In the genomic region with DNA sequence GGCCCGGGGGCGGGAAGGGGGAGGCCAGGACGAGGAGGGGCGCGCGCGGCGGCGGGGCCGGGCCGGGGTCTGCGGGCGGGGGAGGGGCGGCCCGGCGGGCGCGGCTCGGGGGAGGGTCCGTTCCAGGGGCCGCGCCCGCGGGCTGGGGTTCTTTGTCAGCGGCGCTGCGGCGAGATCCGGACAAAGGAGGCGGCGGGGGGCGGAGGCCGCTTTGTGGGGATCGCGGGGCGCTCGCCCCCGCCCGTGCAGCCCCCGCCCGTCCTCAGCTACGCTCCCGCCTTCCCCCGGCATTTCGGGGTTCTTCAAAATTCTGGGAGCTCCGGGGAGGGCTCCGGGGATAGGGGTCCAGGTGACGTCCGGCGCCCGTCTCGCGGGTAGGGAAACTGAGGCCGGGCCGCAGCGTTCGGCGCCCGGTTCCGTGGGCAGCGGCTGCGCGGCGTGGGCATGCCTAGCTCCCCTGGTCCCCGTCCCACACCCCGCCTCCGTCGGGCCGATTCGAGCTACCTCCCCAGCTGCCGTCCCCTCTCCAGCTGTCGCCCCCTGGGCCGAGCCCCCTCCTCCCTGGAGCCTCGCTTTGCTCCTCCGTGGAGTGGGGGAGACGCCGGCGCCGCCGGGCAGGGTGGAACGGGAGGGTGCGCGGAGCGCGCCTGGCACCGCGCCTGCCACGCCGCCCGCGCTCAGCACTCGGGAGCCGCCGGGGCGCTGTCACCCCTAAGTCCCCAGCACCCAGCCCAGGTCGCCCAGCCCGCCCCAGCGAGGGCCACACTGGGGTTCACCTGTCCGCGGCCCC, we compare ENCODE assay signal across 1 cellular context.
TF ChIP-seq lines count a peak whose summit lies in the region.

No MANE protein-coding gene starts in this region.

TF ChIP-seq in GM12878, 131 proteins besides CTCF, POLR2A, EP300 and RAD21 (continued from another document):
- TF ChIP-seq, protein P1, sequence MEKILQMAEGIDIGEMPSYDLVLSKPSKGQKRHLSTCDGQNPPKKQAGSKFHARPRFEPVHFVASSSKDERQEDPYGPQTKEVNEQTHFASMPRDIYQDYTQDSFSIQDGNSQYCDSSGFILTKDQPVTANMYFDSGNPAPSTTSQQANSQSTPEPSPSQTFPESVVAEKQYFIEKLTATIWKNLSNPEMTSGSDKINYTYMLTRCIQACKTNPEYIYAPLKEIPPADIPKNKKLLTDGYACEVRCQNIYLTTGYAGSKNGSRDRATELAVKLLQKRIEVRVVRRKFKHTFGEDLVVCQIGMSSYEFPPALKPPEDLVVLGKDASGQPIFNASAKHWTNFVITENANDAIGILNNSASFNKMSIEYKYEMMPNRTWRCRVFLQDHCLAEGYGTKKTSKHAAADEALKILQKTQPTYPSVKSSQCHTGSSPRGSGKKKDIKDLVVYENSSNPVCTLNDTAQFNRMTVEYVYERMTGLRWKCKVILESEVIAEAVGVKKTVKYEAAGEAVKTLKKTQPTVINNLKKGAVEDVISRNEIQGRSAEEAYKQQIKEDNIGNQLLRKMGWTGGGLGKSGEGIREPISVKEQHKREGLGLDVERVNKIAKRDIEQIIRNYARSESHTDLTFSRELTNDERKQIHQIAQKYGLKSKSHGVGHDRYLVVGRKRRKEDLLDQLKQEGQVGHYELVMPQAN (conservative IDR thresholded peaks at IDR 0.05): peak; percentile 11
